24 cellular contexts compared by ENCODE assay signal in the genomic region with DNA sequence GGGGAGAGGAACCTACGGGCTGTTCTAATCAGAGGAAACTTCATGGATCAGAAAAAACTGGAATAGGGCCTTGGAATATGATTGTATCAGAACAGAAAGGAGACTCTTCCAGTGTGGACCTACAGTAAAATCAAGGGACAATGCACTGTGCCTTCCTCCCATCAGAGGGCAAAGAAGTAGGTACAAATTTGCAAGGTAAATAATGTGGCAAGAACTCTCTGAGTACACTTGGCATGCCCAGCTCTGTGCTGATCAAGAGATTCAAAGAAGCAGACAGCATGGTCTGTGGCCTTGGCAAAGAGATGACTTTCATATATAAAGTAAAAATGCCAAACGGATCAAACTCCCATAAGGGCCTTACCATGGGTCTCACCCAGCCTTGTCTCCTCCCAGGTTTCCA.
"Had no signal": no experiment of that assay in that cellular context is flagged by ENCODE, and none has a peak within 500 bp of the region (broad histone marks: within the 10 kb centered on the region; RNA-seq: fewer than 3 reads in every experiment).

No MANE protein-coding gene starts in this region.

- ATAC-seq: gastrocnemius medialis, heart right ventricle, left colon, left lung, left ventricle myocardium superior, lower lobe of right lung, mucosa of descending colon had no signal

- H3K9me3 ChIP-seq: esophagus squamous epithelium, gastrocnemius medialis, left lung, lower lobe of right lung, mucosa of descending colon had no signal

- H3K4me1 ChIP-seq: esophagus squamous epithelium, gastrocnemius medialis, heart right ventricle, left lung, lower lobe of right lung had no signal

- H3K36me3 ChIP-seq: esophagus squamous epithelium, gastrocnemius medialis, heart right ventricle, left lung, lower lobe of right lung had no signal

- DNase-seq: dermis blood vessel endothelial cell; dorsolateral prefrontal cortex; effector CD4-positive, alpha-beta T cell; effector memory CD4-positive, alpha-beta T cell; esophagus squamous epithelium; foreskin melanocyte; gastrocnemius medialis; glutamatergic neuron; head of caudate nucleus; heart right ventricle; hippocampal formation; kidney; kidney glomerular epithelial cell; left colon; left lung; left ventricle myocardium superior; lower lobe of right lung; mesenchymal stem cell; mucosa of descending colon; naive B cell had no signal

- H3K27me3 ChIP-seq: esophagus squamous epithelium, gastrocnemius medialis, heart right ventricle, left lung had no signal

- H3K27ac ChIP-seq: coronary artery, dorsolateral prefrontal cortex, esophagus squamous epithelium, gastrocnemius medialis, heart right ventricle, left lung, lower lobe of right lung had no signal

- FAIRE-seq: colon, endothelial cell of umbilical vein, islet of Langerhans, kidney had no signal

- H3K4me3 ChIP-seq: coronary artery, dorsolateral prefrontal cortex, esophagus squamous epithelium, gastrocnemius medialis, heart right ventricle, left lung, lower lobe of right lung, mucosa of descending colon had no signal
